10 cellular contexts compared by ENCODE assay signal in genomic region chr6:44221961-44222335, GRCh38. TPM values are rescaled to one million over a fixed set of nuclear protein-coding genes. Genes with fewer than 3 reads are reported as not detected.
DNase-seq lines count a peak whose midpoint lies in the region; ATAC-seq and TF ChIP-seq lines count a peak whose summit lies in the region.
"Had no signal": no experiment of that assay in that cellular context is flagged by ENCODE, and none has a peak within 500 bp of the region (broad histone marks: within the 10 kb centered on the region; RNA-seq: fewer than 3 reads in every experiment).

No MANE protein-coding gene starts in this region.

- no peak overlapping the region for H3K4me3 Mint-ChIP-seq in activated CD4-positive, alpha-beta T cell treated with anti-CD3 and anti-CD28 coated beads for 36 hours
- H3K4me3 Mint-ChIP-seq in WTC11: no peak overlapping the region; the same call in 1 of the 2 replicates

- no peak for TF ChIP-seq POLR2A in right lobe of liver (IDR thresholded peaks at IDR 0.05)

- TF ChIP-seq CTCF in WTC11 (IDR thresholded peaks at IDR 0.05) (0 out of 2 replicates have a peak, but pooled peaks have one; percentile 6), right lobe of liver (IDR thresholded peaks at IDR 0.05) (no peak)

- peaks cover 9% of the 10 kb centered on the region for H3K36me3 Mint-ChIP-seq in activated CD4-positive, alpha-beta T cell treated with anti-CD3 and anti-CD28 coated beads for 36 hours (ENCODE audit: low read depth)
- no peaks in the 10 kb centered on the region for H3K36me3 Mint-ChIP-seq in WTC11

- H3K27me3 Mint-ChIP-seq in activated CD4-positive, alpha-beta T cell treated with anti-CD3 and anti-CD28 coated beads for 36 hours: peaks cover under 1% of the 10 kb centered on the region
- H3K27me3 Mint-ChIP-seq in WTC11 (ENCODE audit: low read depth): no peaks in the 10 kb centered on the region

- no peaks in the 10 kb centered on the region for H3K27me3 ChIP-seq in right lobe of liver

- peak; percentile 22 for DNase-seq in activated CD4-positive, alpha-beta T cell treated with anti-CD3 and anti-CD28 coated beads for 36 hours
- no peak for DNase-seq in activated CD4-positive, alpha-beta T cell treated with anti-CD3 and anti-CD28 coated beads for 48 hours
- DNase-seq in WTC11 (ENCODE audit: low spot score) (no peak), right lobe of liver (no peak), substantia nigra (lab: John Stamatoyannopoulos, UW) (no peak), AML-193 (lab: John Stamatoyannopoulos, UW) (no peak), HT-29 (ENCODE audit: low spot score) (no peak)
- DNase-seq: cerebellar nuclear complex had no signal

- ATAC-seq in activated CD4-positive, alpha-beta T cell treated with anti-CD3 and anti-CD28 coated beads for 36 hours: no peak
- ATAC-seq in WTC11: no peak
- no peak for ATAC-seq in right lobe of liver
- no peak for ATAC-seq in HG02798 (IDR thresholded peaks at IDR 0.05; ENCODE audit: poor library complexity, unreplicated experiment)

- no peaks in the 10 kb centered on the region for H3K9me3 Mint-ChIP-seq in activated CD4-positive, alpha-beta T cell treated with anti-CD3 and anti-CD28 coated beads for 36 hours (ENCODE audit: low read depth)
- no peaks in the 10 kb centered on the region for H3K9me3 Mint-ChIP-seq in WTC11

- peaks cover 48% of the 10 kb centered on the region for H3K4me1 Mint-ChIP-seq in activated CD4-positive, alpha-beta T cell treated with anti-CD3 and anti-CD28 coated beads for 36 hours
- H3K4me1 Mint-ChIP-seq in WTC11: peaks cover 69% of the 10 kb centered on the region

- H3K27ac Mint-ChIP-seq in activated CD4-positive, alpha-beta T cell treated with anti-CD3 and anti-CD28 coated beads for 36 hours: no peak overlapping the region
- H3K27ac Mint-ChIP-seq in WTC11: peak overlapping the region; percentile 53; the same call in 1 of the 2 replicates

- no peak overlapping the region for H3K4me3 ChIP-seq in right lobe of liver
- H3K4me3 ChIP-seq: HAP-1 had no signal

- intact Hi-C loops in activated CD4-positive, alpha-beta T cell treated with anti-CD3 and anti-CD28 coated beads for 36 hours (cut with DNase I, micrococcal nuclease): loop anchor here in 1 of 2 experiments (2.0 kb wide), 2 partner anchors 25 to 35 kb away; partner anchors contain the start of genes HSP90AB1 and SLC35B2
- intact Hi-C loops in right lobe of liver (cut with DNase I): no loop called here

- H3K9me3 ChIP-seq in right lobe of liver: no peaks in the 10 kb centered on the region
- H3K9me3 ChIP-seq: HAP-1 had no signal

- peaks cover 6 to 85% (median 44%) of the 10 kb centered on the region in 4 donors for H3K4me1 ChIP-seq in right lobe of liver

- CTCF ChIA-PET in activated CD4-positive, alpha-beta T cell treated with anti-CD3 and anti-CD28 coated beads for 36 hours (lab: Charles Lee): interaction anchor here (1.0 to 1.8 kb wide), 6 partner anchors 9 to 104 kb away, joined by 3 to 7 read pairs (median 4); no protein-coding TSS in a partner anchor
- CTCF ChIA-PET in WTC11 (lab: Charles Lee): interaction anchor here (0.6 to 10.7 kb wide), 24 partner anchors 13 to 159 kb away, joined by 3 to 174 read pairs (median 5); partner anchors contain the start of genes HSP90AB1, SLC35B2 and TMEM151B

- POLR2A ChIA-PET in activated CD4-positive, alpha-beta T cell treated with anti-CD3 and anti-CD28 coated beads for 36 hours (lab: Charles Lee): interaction anchor here (0.5 to 3.2 kb wide), 2 partner anchors 15 to 24 kb away, joined by 8 to 55 read pairs; partner anchors contain the start of gene HSP90AB1
- POLR2A ChIA-PET in WTC11 (lab: Charles Lee): interaction anchor here (0.9 to 5.7 kb wide), 3 partner anchors 22 to 66 kb away, joined by 3 to 63 read pairs (median 3); partner anchors contain the start of gene HSP90AB1

- no peaks in the 10 kb centered on the region for H3K36me3 ChIP-seq in right lobe of liver
- H3K36me3 ChIP-seq: HAP-1 had no signal

- H3K27ac ChIP-seq in right lobe of liver (peak overlapping the region; percentile 75 to 84 (median 78)), substantia nigra (ENCODE audit: low read depth, low read length, poor library complexity, severe bottlenecking) (peak overlapping the region; percentile 53)

- 20% methylated on average over 2 of the region's 2 CpGs for WGBS in right lobe of liver (ENCODE audit: insufficient coverage, low coverage, low lambda C conversion rate, missing lambda C conversion rate)

TF ChIP-seq in WTC11, 78 proteins besides CTCF, POLR2A, EP300 and RAD21 (continues in another document):
- TF ChIP-seq TEAD4 (CRISPR knock-in tag; IDR thresholded peaks at IDR 0.05) (no peak), ZNF263 (CRISPR knock-in tag; IDR thresholded peaks at IDR 0.05; ENCODE audit: low read depth) (no peak), IRF2 (CRISPR knock-in tag; IDR thresholded peaks at IDR 0.05; ENCODE audit: borderline replicate concordance, low read depth) (no peak), ZMAT4 (CRISPR knock-in tag; IDR thresholded peaks at IDR 0.05) (no peak), CREM (CRISPR knock-in tag; IDR thresholded peaks at IDR 0.05) (no peak), ATF1 (CRISPR knock-in tag; IDR thresholded peaks at IDR 0.05) (no peak), PRRX2 (CRISPR knock-in tag; IDR thresholded peaks at IDR 0.05) (no peak), GABPB1 (CRISPR knock-in tag; IDR thresholded peaks at IDR 0.05) (no peak)
- TF ChIP-seq, protein P1, sequence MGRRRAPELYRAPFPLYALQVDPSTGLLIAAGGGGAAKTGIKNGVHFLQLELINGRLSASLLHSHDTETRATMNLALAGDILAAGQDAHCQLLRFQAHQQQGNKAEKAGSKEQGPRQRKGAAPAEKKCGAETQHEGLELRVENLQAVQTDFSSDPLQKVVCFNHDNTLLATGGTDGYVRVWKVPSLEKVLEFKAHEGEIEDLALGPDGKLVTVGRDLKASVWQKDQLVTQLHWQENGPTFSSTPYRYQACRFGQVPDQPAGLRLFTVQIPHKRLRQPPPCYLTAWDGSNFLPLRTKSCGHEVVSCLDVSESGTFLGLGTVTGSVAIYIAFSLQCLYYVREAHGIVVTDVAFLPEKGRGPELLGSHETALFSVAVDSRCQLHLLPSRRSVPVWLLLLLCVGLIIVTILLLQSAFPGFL (CRISPR knock-in tag; IDR thresholded peaks at IDR 0.05; ENCODE audit: borderline replicate concordance): no peak
- TF ChIP-seq, protein P2, sequence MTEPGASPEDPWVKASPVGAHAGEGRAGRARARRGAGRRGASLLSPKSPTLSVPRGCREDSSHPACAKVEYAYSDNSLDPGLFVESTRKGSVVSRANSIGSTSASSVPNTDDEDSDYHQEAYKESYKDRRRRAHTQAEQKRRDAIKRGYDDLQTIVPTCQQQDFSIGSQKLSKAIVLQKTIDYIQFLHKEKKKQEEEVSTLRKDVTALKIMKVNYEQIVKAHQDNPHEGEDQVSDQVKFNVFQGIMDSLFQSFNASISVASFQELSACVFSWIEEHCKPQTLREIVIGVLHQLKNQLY (CRISPR knock-in tag; IDR thresholded peaks at IDR 0.05): no peak
- TF ChIP-seq, protein P3, sequence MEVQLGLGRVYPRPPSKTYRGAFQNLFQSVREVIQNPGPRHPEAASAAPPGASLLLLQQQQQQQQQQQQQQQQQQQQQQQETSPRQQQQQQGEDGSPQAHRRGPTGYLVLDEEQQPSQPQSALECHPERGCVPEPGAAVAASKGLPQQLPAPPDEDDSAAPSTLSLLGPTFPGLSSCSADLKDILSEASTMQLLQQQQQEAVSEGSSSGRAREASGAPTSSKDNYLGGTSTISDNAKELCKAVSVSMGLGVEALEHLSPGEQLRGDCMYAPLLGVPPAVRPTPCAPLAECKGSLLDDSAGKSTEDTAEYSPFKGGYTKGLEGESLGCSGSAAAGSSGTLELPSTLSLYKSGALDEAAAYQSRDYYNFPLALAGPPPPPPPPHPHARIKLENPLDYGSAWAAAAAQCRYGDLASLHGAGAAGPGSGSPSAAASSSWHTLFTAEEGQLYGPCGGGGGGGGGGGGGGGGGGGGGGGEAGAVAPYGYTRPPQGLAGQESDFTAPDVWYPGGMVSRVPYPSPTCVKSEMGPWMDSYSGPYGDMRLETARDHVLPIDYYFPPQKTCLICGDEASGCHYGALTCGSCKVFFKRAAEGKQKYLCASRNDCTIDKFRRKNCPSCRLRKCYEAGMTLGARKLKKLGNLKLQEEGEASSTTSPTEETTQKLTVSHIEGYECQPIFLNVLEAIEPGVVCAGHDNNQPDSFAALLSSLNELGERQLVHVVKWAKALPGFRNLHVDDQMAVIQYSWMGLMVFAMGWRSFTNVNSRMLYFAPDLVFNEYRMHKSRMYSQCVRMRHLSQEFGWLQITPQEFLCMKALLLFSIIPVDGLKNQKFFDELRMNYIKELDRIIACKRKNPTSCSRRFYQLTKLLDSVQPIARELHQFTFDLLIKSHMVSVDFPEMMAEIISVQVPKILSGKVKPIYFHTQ (CRISPR knock-in tag; IDR thresholded peaks at IDR 0.05): no peak

RNA-seq across cellular contexts. Expression of gene SLC29A1, which starts 1.4 kb away (rescaled TPM):
- 10 to 100 TPM; 59.8 to 98.3 TPM for total RNA-seq in activated CD4-positive, alpha-beta T cell treated with anti-CD3 and anti-CD28 coated beads for 36 hours
- 131 to 139 TPM (median 132 TPM) in 3 replicates for total RNA-seq in WTC11 (2021)
- 10 to 100 TPM; 27.4 to 51.3 (median 31.4) TPM for total RNA-seq in right lobe of liver
- total RNA-seq in HT-29 (2014; rRNA removed; shearing (Covaris generic)): 30.8 and 33.4 TPM in 2 replicates

RNA-seq across cellular contexts. Expression of gene MYMX, which starts 5.2 kb away (rescaled TPM):
- not detected for total RNA-seq in activated CD4-positive, alpha-beta T cell treated with anti-CD3 and anti-CD28 coated beads for 36 hours
- total RNA-seq in WTC11 (2021): 3.9 to 7.5 TPM (median 6.4 TPM) in 3 replicates
- total RNA-seq in right lobe of liver: not detected
- not detected in 2 replicates for total RNA-seq in HT-29 (2014; rRNA removed; shearing (Covaris generic))

RNA-seq across cellular contexts. Expression of gene HSP90AB1, which starts 25.0 kb away (rescaled TPM):
- total RNA-seq in activated CD4-positive, alpha-beta T cell treated with anti-CD3 and anti-CD28 coated beads for 36 hours: 1,000 to 10,000 TPM; 2,120 to 2,263 TPM
- 2,159 to 2,172 TPM (median 2,171 TPM) in 3 replicates for total RNA-seq in WTC11 (2021)
- total RNA-seq in right lobe of liver: 100 to 1,000 TPM; 183 to 566 (median 345) TPM
- 751 and 810 TPM in 2 replicates for total RNA-seq in HT-29 (2014; rRNA removed; shearing (Covaris generic))

RNA-seq across cellular contexts. Expression of gene SLC35B2, which starts 35.4 kb away (rescaled TPM):
- total RNA-seq in activated CD4-positive, alpha-beta T cell treated with anti-CD3 and anti-CD28 coated beads for 36 hours: 10 to 100 TPM; 14.1 TPM
- total RNA-seq in WTC11 (2021) (28.9 to 36.7 TPM (median 30.8 TPM) in 3 replicates), right lobe of liver (10 to 100 TPM; 15.1 to 29.0 (median 20.9) TPM)
- 189 and 193 TPM in 2 replicates for total RNA-seq in HT-29 (2014; rRNA removed; shearing (Covaris generic))

RNA-seq across cellular contexts. Expression of gene NFKBIE, which starts 43.4 kb away (rescaled TPM):
- total RNA-seq in activated CD4-positive, alpha-beta T cell treated with anti-CD3 and anti-CD28 coated beads for 36 hours: 10 to 100 TPM; 17.2 to 19.9 TPM
- 8.3 to 10.4 TPM (median 10.3 TPM) in 3 replicates for total RNA-seq in WTC11 (2021)
- 10 to 100 TPM in 3 of 6 experiments, 1 to 10 TPM in 3; 2.5 to 30.2 (median 10.8) TPM for total RNA-seq in right lobe of liver
- total RNA-seq in HT-29 (2014; rRNA removed; shearing (Covaris generic)): 11.2 and 19.3 TPM in 2 replicates
